ENCODE assay signal across 1 cellular context in the genomic region with DNA sequence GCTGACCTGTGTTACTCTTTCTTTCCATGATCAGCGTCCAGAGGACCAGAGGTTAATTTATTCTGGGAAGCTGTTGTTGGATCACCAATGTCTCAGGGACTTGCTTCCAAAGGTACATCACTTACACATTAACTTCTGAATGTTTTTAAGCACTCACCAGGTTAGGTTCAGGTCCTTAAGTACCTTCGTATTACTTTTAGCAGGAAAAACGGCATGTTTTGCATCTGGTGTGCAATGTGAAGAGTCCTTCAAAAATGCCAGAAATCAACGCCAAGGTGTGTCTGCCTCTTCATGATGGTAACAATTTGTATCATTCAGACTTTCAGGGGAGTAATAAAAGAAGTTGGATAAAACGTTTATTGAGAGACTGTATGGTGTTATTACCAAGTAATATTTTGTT.
TF ChIP-seq lines count a peak whose summit lies in the region.

No MANE protein-coding gene starts in this region.

TF ChIP-seq in A549, 52 proteins besides CTCF, POLR2A, EP300 and RAD21 (continued from another document):
- TF ChIP-seq CEBPB (IDR thresholded peaks at IDR 0.05): no peak
- no peak for TF ChIP-seq NPAS2 (CRISPR knock-in tag; IDR thresholded peaks at IDR 0.05; ENCODE audit: borderline replicate concordance)
- no peak for TF ChIP-seq MYC (IDR thresholded peaks at IDR 0.05; ENCODE audit: borderline replicate concordance, low read length)
TF ChIP-seq in A549: peak in this region for 0.
